In genomic region chr9:70421272-70422180, GRCh38 we compare ENCODE assay signal across 9 cellular contexts. TPM values are rescaled to one million over a fixed set of nuclear protein-coding genes. Genes with fewer than 3 reads are reported as not detected.
DNase-seq lines count a peak whose midpoint lies in the region; FAIRE-seq lines count a peak whose summit lies in the region.
"Had no signal": no experiment of that assay in that cellular context is flagged by ENCODE, and none has a peak within 500 bp of the region (broad histone marks: within the 10 kb centered on the region; RNA-seq: fewer than 3 reads in every experiment).

No MANE protein-coding gene starts in this region.

- H3K27ac ChIP-seq in caudate nucleus (ENCODE audit: low read depth, low read length), result peak overlapping the region; percentile 99

- in situ Hi-C loops in SK-MEL-5 (cut with HindIII; ENCODE audit: low pct_unique_long_range_greater_than_20kb, low sequenced_read_pairs), result no loop called here

- FAIRE-seq in GM19239 (lab: Jason Lieb, UNC), result no peak
- FAIRE-seq: A204.1 had no signal

- DNase-seq in DMS 273 (lab: John Stamatoyannopoulos, UW; ENCODE audit: unreplicated experiment) (peak; percentile 68), DMS 273 treated with DMSO at 0.1 percent for 48 hours (lab: John Stamatoyannopoulos, UW) (no peak), SK-MEL-5 (ENCODE audit: low read depth, low spot score) (peak; percentile 35), caudate nucleus (lab: John Stamatoyannopoulos, UW) (peak in 52 of 61 donors; percentile 2 to 91 (median 60)), medulla oblongata (ENCODE audit: extremely low spot score) (peak; percentile 63), GM19239 (ENCODE audit: insufficient read length, low spot score) (no peak)
- peak in 5 of 6 experiments; percentile 15 to 47 (median 38) for DNase-seq in stimulated activated naive CD4-positive, alpha-beta T cell (lab: John Stamatoyannopoulos, UW)
- DNase-seq in NK-92 treated with Interleukin-12 subunit alpha and Interleukin-12 subunit beta, amount 100 ng/mL, for 24 hours (lab: John Stamatoyannopoulos, UW), result no peak

RNA-seq across cellular contexts. Expression of gene KLF9, which starts 7.1 kb away (rescaled TPM):
- total RNA-seq in SK-MEL-5 (2014; rRNA removed; shearing (Covaris generic)), result 42.7 and 43.1 TPM in 2 replicates
- polyA plus RNA-seq in SK-MEL-5 (2015; cell fraction: cytosol; rRNA removed), result 75.5 and 93.3 TPM in 2 replicates
- polyA plus RNA-seq in SK-MEL-5 (2015; cell fraction: nucleus; rRNA removed), result 50.7 and 61.4 TPM in 2 replicates

Comparison
In these comparisons a context has a peak if more than half of its experiments do, and no peak if none do; other contexts are left out.
1. DNase-seq: peak in DMS 273 (single experiment), SK-MEL-5 (single experiment), caudate nucleus (52 of 61), medulla oblongata (single experiment) and stimulated activated naive CD4-positive, alpha-beta T cell (5 of 6); none in DMS 273 treated with DMSO at 0.1 percent for 48 hours (single experiment), GM19239 (single experiment) and NK-92 treated with Interleukin-12 subunit alpha and Interleukin-12 subunit beta, amount 100 ng/mL, for 24 hours (single experiment).